In genomic region chr19:1243768-1244692, GRCh38 we compare ENCODE assay signal across 8 cellular contexts. TPM values are rescaled to one million over a fixed set of nuclear protein-coding genes. Genes with fewer than 3 reads are reported as not detected.
DNase-seq lines count a peak whose midpoint lies in the region; ATAC-seq and TF ChIP-seq lines count a peak whose summit lies in the region.

No MANE protein-coding gene starts in this region.

- H3K9me3 ChIP-seq in adrenal gland (replicated peaks in 1 of 3) (no peaks in the 10 kb centered on the region), heart left ventricle (no peaks in the 10 kb centered on the region), vagina (no peaks in the 10 kb centered on the region)

- 26 to 61% (median 33%) methylated on average over 10 to 33 of the region's 33 CpGs for WGBS in adrenal gland, 4 donors
- 38 to 71% (median 39%) methylated on average over 7 to 33 of the region's 33 CpGs for WGBS in heart left ventricle, 4 donors

- H3K36me3 Mint-ChIP-seq in T-cell, result no peaks in the 10 kb centered on the region

- peak; percentile 87 for DNase-seq in Daoy (ENCODE audit: low read depth)
- DNase-seq in Kasumi-1 (lab: John Stamatoyannopoulos, UW), result peak; percentile 82 to 83
- peak; percentile 72 to 92 (median 84) for DNase-seq in T-cell
- DNase-seq in adrenal gland, result peak; percentile 89 to 94 (median 92)
- DNase-seq in heart left ventricle, result peak; percentile 89 to 94 (median 92)
- peak; percentile 85 for DNase-seq in putamen (ENCODE audit: low spot score)
- DNase-seq in vagina (ENCODE audit: extremely low spot score in 2 of 2), result no peak

- TF ChIP-seq CTCF in adrenal gland (IDR thresholded peaks at IDR 0.05) (peak; percentile 90 to 98 (median 96)), heart left ventricle (IDR thresholded peaks at IDR 0.05) (peak; percentile 90 to 99 (median 94)), vagina (IDR thresholded peaks at IDR 0.05) (peak; percentile 96 to 99 (median 99))

- CTCF ChIA-PET in T-cell (lab: Charles Lee), result interaction anchor here (0.5 to 3.8 kb wide), 13 partner anchors 9 to 147 kb away, joined by 3 to 115 read pairs (median 5); partner anchors contain the start of gene CIRBP (in 1 of the 2)

- POLR2A ChIA-PET in T-cell (lab: Charles Lee), result interaction anchor here (0.5 to 2.7 kb wide), 6 partner anchors 9 to 28 kb away, joined by 3 to 58 read pairs (median 10); partner anchors contain the start of gene CIRBP (in 2 of the 2)

- peak overlapping the region; percentile 43 to 93 (median 59) for H3K4me3 Mint-ChIP-seq in T-cell

- H3K9me3 Mint-ChIP-seq in T-cell, result no peaks in the 10 kb centered on the region

- intact Hi-C loops in adrenal gland (cut with DNase I), result loop anchor here (2.0 kb wide), 2 partner anchors 23 to 25 kb away; partner anchors contain the start of gene CIRBP (in 1 of the 2)
- intact Hi-C loops in heart left ventricle (cut with DNase I), result loop anchor here (1.0 to 10.0 kb wide), 5 partner anchors 22 to 319 kb away; partner anchors contain the start of gene ARID3A (in 1 of the 10)
- intact Hi-C loops in vagina (cut with DNase I), result loop anchor here (1.0 to 10.0 kb wide), 3 partner anchors 22 to 319 kb away; partner anchors contain the start of gene ARID3A

- H3K4me1 Mint-ChIP-seq in T-cell, result peaks cover 16 to 38% (median 38%) of the 10 kb centered on the region in 3 donors

- no peak for TF ChIP-seq POLR2A in adrenal gland (IDR thresholded peaks at IDR 0.05)
- TF ChIP-seq POLR2A in heart left ventricle (IDR thresholded peaks at IDR 0.05), result peak in 1 of 2 donors; percentile 35
- no peak for TF ChIP-seq POLR2A in vagina (IDR thresholded peaks at IDR 0.05)

- no peaks in the 10 kb centered on the region for H3K36me3 ChIP-seq in adrenal gland (replicated peaks in 1 of 2)
- peaks cover 0 to 3% (median 0%) of the 10 kb centered on the region in 9 donors for H3K36me3 ChIP-seq in heart left ventricle
- H3K36me3 ChIP-seq in vagina, result no peaks in the 10 kb centered on the region

- H3K4me1 ChIP-seq in adrenal gland (replicated peaks in 1 of 2), result peaks cover 60 to 69% of the 10 kb centered on the region in 2 donors
- H3K4me1 ChIP-seq in heart left ventricle, result peaks cover 15 to 84% (median 74%) of the 10 kb centered on the region in 12 donors
- peaks cover 76% of the 10 kb centered on the region for H3K4me1 ChIP-seq in vagina

- peak overlapping the region; percentile 61 to 99 (median 93) for H3K27ac ChIP-seq in adrenal gland
- peak overlapping the region; percentile 91 to 100 (median 99) for H3K27ac ChIP-seq in heart left ventricle
- peak overlapping the region; percentile 100 for H3K27ac ChIP-seq in vagina

- H3K27me3 Mint-ChIP-seq in T-cell, result no peaks in the 10 kb centered on the region

- ATAC-seq in T-cell (replicated peaks in 1 of 4) (peak; percentile 38 to 41 (median 39)), heart left ventricle (peak; percentile 35 to 56 (median 36)), HG03469 (IDR thresholded peaks at IDR 0.05; ENCODE audit: unreplicated experiment) (no peak)

- H3K4me3 ChIP-seq in adrenal gland (peak overlapping the region in 1 of 4 donors; percentile 12), heart left ventricle (peak overlapping the region in 10 of 12 donors; percentile 3 to 99 (median 92)), vagina (peak overlapping the region; percentile 1 to 32)

- H3K27ac Mint-ChIP-seq in T-cell, result peak overlapping the region; percentile 80 to 92

- H3K27me3 ChIP-seq in adrenal gland (no peaks in the 10 kb centered on the region), heart left ventricle (no peaks in the 10 kb centered on the region), vagina (no peaks in the 10 kb centered on the region)

RNA-seq across cellular contexts. Expression of gene ATP5F1D, which starts 2.5 kb away (rescaled TPM):
- total RNA-seq in Daoy (2014; rRNA removed; shearing (Covaris generic)), result 41.4 and 82.8 TPM in 2 replicates
- total RNA-seq in T-cell (100 to 1,000 TPM; 117 to 233 (median 155) TPM), adrenal gland (100 to 1,000 TPM in 7 of 8 donors, 10 to 100 TPM in 1; 80.2 to 435 (median 229) TPM), heart left ventricle (100 to 1,000 TPM; 201 to 584 (median 450) TPM), vagina (154 TPM)
- polyA plus RNA-seq in adrenal gland (1,000 to 10,000 TPM in 1 of 3 donors, 100 to 1,000 TPM in 1, 10 to 100 TPM in 1; 15.6 to 1,534 (median 925) TPM), heart left ventricle (1,000 to 10,000 TPM in 1 of 2 donors, 100 to 1,000 TPM in 1; 459 to 1,034 TPM)

RNA-seq across cellular contexts. Expression of gene MIDN, which starts 4.4 kb away (rescaled TPM):
- 8.7 and 14.3 TPM in 2 replicates for total RNA-seq in Daoy (2014; rRNA removed; shearing (Covaris generic))
- total RNA-seq in T-cell, result 100 to 1,000 TPM in 1 of 5 donors, 10 to 100 TPM in 4; 54.0 to 161 (median 66.9) TPM
- 100 to 1,000 TPM in 5 of 8 donors, 10 to 100 TPM in 3; 20.0 to 189 (median 113) TPM for total RNA-seq in adrenal gland
- 10 to 100 TPM; 15.5 to 73.0 (median 46.8) TPM for polyA plus RNA-seq in adrenal gland
- 100 to 1,000 TPM in 1 of 9 donors, 10 to 100 TPM in 8; 25.8 to 115 (median 60.5) TPM for total RNA-seq in heart left ventricle
- polyA plus RNA-seq in heart left ventricle, result 10 to 100 TPM; 31.5 to 33.6 TPM
- 170 TPM for total RNA-seq in vagina

RNA-seq across cellular contexts. Expression of gene CBARP, which starts 6.2 kb away (rescaled TPM):
- total RNA-seq in Daoy (2014; rRNA removed; shearing (Covaris generic)), result 0.86 and 1.8 TPM in 2 replicates
- total RNA-seq in T-cell (under 1 TPM in 4 of 5 donors, not detected in 1; 0.08 to 0.36 (median 0.23) TPM), adrenal gland (1 to 10 TPM in 6 of 8 donors, not detected in 2; 1.0 to 5.0 (median 1.8) TPM), heart left ventricle (1 to 10 TPM in 6 of 9 donors, under 1 TPM in 3; 0.60 to 2.2 (median 1.8) TPM), vagina (3.9 TPM)
- polyA plus RNA-seq in adrenal gland (1 to 10 TPM in 2 of 3 donors, under 1 TPM in 1; 0.09 to 9.3 (median 2.2) TPM), heart left ventricle (1 to 10 TPM; 1.0 to 1.6 TPM)

RNA-seq across cellular contexts. Expression of gene CIRBP, which starts 25.1 kb away (rescaled TPM):
- total RNA-seq in Daoy (2014; rRNA removed; shearing (Covaris generic)), result 234 and 288 TPM in 2 replicates
- total RNA-seq in T-cell (100 to 1,000 TPM; 477 to 682 (median 657) TPM), adrenal gland (1,000 to 10,000 TPM in 1 of 8 donors, 100 to 1,000 TPM in 7; 317 to 1,164 (median 685) TPM), heart left ventricle (100 to 1,000 TPM; 149 to 425 (median 269) TPM), vagina (192 TPM)
- polyA plus RNA-seq in adrenal gland (100 to 1,000 TPM; 360 to 990 (median 737) TPM), heart left ventricle (100 to 1,000 TPM; 217 to 282 TPM)

RNA-seq across cellular contexts. Expression of gene FAM174C, which starts 31.3 kb away (rescaled TPM):
- total RNA-seq in Daoy (2014; rRNA removed; shearing (Covaris generic)), result 59.0 and 104 TPM in 2 replicates
- total RNA-seq in T-cell, result 10 to 100 TPM; 42.1 to 69.8 (median 60.4) TPM
- 100 to 1,000 TPM in 3 of 8 donors, 10 to 100 TPM in 5; 67.4 to 279 (median 86.5) TPM for total RNA-seq in adrenal gland
- 100 to 1,000 TPM in 2 of 3 donors, 1 to 10 TPM in 1; 3.8 to 139 (median 123) TPM for polyA plus RNA-seq in adrenal gland
- total RNA-seq in heart left ventricle, result 10 to 100 TPM; 11.6 to 46.7 (median 18.7) TPM
- 10 to 100 TPM; 23.8 to 56.4 TPM for polyA plus RNA-seq in heart left ventricle
- 64.8 TPM for total RNA-seq in vagina

Comparison
In these comparisons a context has a peak if more than half of its experiments do, and no peak if none do; other contexts are left out.
1. DNase-seq: peak in Daoy (single experiment), Kasumi-1 (2 of 2), T-cell (34 of 34), adrenal gland (7 of 7), heart left ventricle (5 of 5) and putamen (single experiment); none in vagina (0 of 2).
2. Peak in every context shown above with its lines, with median percentiles within 50 percentile points of each other: H3K27ac ChIP-seq and CTCF ChIP-seq.